22 cellular contexts compared by ENCODE assay signal in the genomic region with DNA sequence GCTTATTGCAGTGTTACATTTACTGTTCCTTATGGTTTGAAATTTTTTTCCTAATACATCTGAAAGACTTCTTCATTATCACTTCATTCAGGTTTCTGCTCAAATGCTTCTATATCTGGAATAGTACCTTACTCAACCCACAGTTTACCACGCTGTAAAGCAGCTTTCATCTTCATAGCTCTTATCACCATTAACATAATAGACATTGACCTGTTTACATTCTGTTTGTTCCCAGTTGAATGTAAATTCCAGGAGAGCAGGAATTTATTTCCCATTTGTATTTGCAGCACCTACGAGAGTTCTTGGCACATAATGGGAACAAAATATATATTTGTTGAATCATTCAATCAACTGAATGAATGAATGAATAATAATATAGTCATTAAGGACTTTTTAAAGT.
DNase-seq lines count a peak whose midpoint lies in the region; FAIRE-seq and TF ChIP-seq lines count a peak whose summit lies in the region.
"Had no signal": no experiment of that assay in that cellular context is flagged by ENCODE, and none has a peak within 500 bp of the region (broad histone marks: within the 10 kb centered on the region; RNA-seq: fewer than 3 reads in every experiment).

No MANE protein-coding gene starts in this region.

- no peak overlapping the region for H3K9ac ChIP-seq in Karpas-422 (ENCODE audit: low read length)
- H3K9ac ChIP-seq: BLaER1 had no signal

- H3K4me2 ChIP-seq in Karpas-422 (ENCODE audit: low read depth, low read length, poor library complexity, severe bottlenecking) = no peak overlapping the region
- H3K4me2 ChIP-seq: BLaER1 had no signal

- no peaks in the 10 kb centered on the region for H3K9me2 ChIP-seq in Karpas-422 (replicated peaks; ENCODE audit: insufficient read depth, low read length)

- no peak for FAIRE-seq in small intestine (lab: Jason Lieb, UNC)
- FAIRE-seq: A204.1, GM12891, GM18507, H1 had no signal

- peaks cover 28% of the 10 kb centered on the region for H3K4me1 ChIP-seq in Caco-2
- peaks cover 29% of the 10 kb centered on the region for H3K4me1 ChIP-seq in Karpas-422 (ENCODE audit: low read length)
- no peaks in the 10 kb centered on the region for H3K4me1 ChIP-seq in small intestine (ENCODE audit: control insufficient read depth in 2 of 2, insufficient read depth in 1 of 2, low read depth in 1 of 2, low read length in 1 of 2)
- H3K4me1 ChIP-seq: BLaER1 had no signal

- H3K27me3 Mint-ChIP-seq in Caco-2 (ENCODE audit: insufficient read depth, unreplicated experiment) = no peaks in the 10 kb centered on the region
- H3K27me3 Mint-ChIP-seq in endothelial cell (ENCODE audit: unreplicated experiment) = peaks cover 2% of the 10 kb centered on the region
- H3K27me3 Mint-ChIP-seq: B cell; CD4-positive, CD25-positive, alpha-beta regulatory T cell had no signal

- no peak overlapping the region for H3K4me3 ChIP-seq in Caco-2 (ENCODE audit: low read depth, low read length)
- no peak overlapping the region for H3K4me3 ChIP-seq in Karpas-422 (ENCODE audit: low read length)
- H3K4me3 ChIP-seq in small intestine (ENCODE audit: low read depth in 1 of 2, low read length in 2 of 2) = no peak overlapping the region
- H3K4me3 ChIP-seq: BLaER1 had no signal

- H4K20me1 ChIP-seq in Karpas-422 (ENCODE audit: insufficient read depth, low read depth, low read length) = no peaks in the 10 kb centered on the region
- H4K20me1 ChIP-seq: BLaER1 had no signal

- no TSS peak for BruUV-seq in Caco-2 (replicated peaks; lab: Mats Ljungman, UMichigan)

- H3K4me1 Mint-ChIP-seq in Caco-2 (ENCODE audit: low read depth, unreplicated experiment) (peaks cover 18% of the 10 kb centered on the region), endothelial cell (ENCODE audit: unreplicated experiment) (no peaks in the 10 kb centered on the region)
- H3K4me1 Mint-ChIP-seq: B cell had no signal

- WGBS in small intestine, 3 donors = 0 to 37% (median 6%) methylated on average over 2 of the region's 2 CpGs

- H3K36me3 ChIP-seq in Caco-2 (ENCODE audit: control insufficient read depth, insufficient read depth, low read length) = no peaks in the 10 kb centered on the region
- no peaks in the 10 kb centered on the region for H3K36me3 ChIP-seq in Karpas-422 (ENCODE audit: insufficient read depth, low read length)
- H3K36me3 ChIP-seq in small intestine (ENCODE audit: control insufficient read depth in 2 of 2, insufficient read depth in 2 of 2, low read length in 2 of 2) = no peaks in the 10 kb centered on the region
- H3K36me3 ChIP-seq: BLaER1 had no signal

- H2AFZ ChIP-seq in Karpas-422 (ENCODE audit: low read length) = peak overlapping the region; percentile 39; the same call in 1 of the 2 replicates

- H3K27ac ChIP-seq in Karpas-422 (ENCODE audit: low read length) = no peak overlapping the region
- H3K27ac ChIP-seq in small intestine (ENCODE audit: low read depth in 1 of 2, low read length in 1 of 2) = no peak overlapping the region
- H3K27ac ChIP-seq: 22Rv1, BLaER1, C4-2B had no signal

- no peaks in the 10 kb centered on the region for H3K27me3 ChIP-seq in Caco-2 (replicated peaks; ENCODE audit: control insufficient read depth, insufficient read depth, low read length)
- H3K27me3 ChIP-seq in Karpas-422 (ENCODE audit: low read length) = no peaks in the 10 kb centered on the region
- H3K27me3 ChIP-seq in small intestine (ENCODE audit: control insufficient read depth in 2 of 2, insufficient read depth in 2 of 2, low read length in 2 of 2) = no peaks in the 10 kb centered on the region
- H3K27me3 ChIP-seq: BLaER1 had no signal

- TF ChIP-seq CTCF in Caco-2 (IDR thresholded peaks at IDR 0.05; ENCODE audit: insufficient read depth in 1 of 2, low read depth in 1 of 2, low read length in 1 of 2, severe bottlenecking in 1 of 2, unreplicated experiment in 1 of 2) (no peak), endothelial cell (IDR thresholded peaks at IDR 0.05; ENCODE audit: unreplicated experiment) (no peak)

- H3K36me3 Mint-ChIP-seq in Caco-2 (ENCODE audit: insufficient read depth, unreplicated experiment) (no peaks in the 10 kb centered on the region), endothelial cell (ENCODE audit: low read depth, unreplicated experiment) (no peaks in the 10 kb centered on the region)
- H3K36me3 Mint-ChIP-seq: CD4-positive, CD25-positive, alpha-beta regulatory T cell; CD8-positive, alpha-beta T cell had no signal

- intact Hi-C loops in Caco-2 (cut with micrococcal nuclease; ENCODE audit: unreplicated experiment) = loop anchor here (2.0 kb wide), 1 partner anchor 120 kb away; no protein-coding TSS in a partner anchor

- no peak overlapping the region for H3K4me3 Mint-ChIP-seq in Caco-2 (ENCODE audit: unreplicated experiment)
- no peak overlapping the region for H3K4me3 Mint-ChIP-seq in endothelial cell (ENCODE audit: unreplicated experiment)
- H3K4me3 Mint-ChIP-seq: B cell; CD4-positive, CD25-positive, alpha-beta regulatory T cell; CD8-positive, alpha-beta T cell had no signal

- H3K27ac Mint-ChIP-seq in Caco-2 (ENCODE audit: unreplicated experiment) (peak overlapping the region; percentile 12), endothelial cell (ENCODE audit: unreplicated experiment) (no peak overlapping the region)
- H3K27ac Mint-ChIP-seq: B cell; CD4-positive, CD25-positive, alpha-beta regulatory T cell; CD8-positive, alpha-beta T cell had no signal

- CTCF ChIA-PET in Caco-2 (lab: Charles Lee) = no interaction called here

- H3K79me2 ChIP-seq in Karpas-422 (ENCODE audit: low read length) = no peaks in the 10 kb centered on the region

- DNase-seq in NCI-H345 (lab: John Stamatoyannopoulos, UW) = peak; percentile 1
- no peak for DNase-seq in NCI-H345 treated with DMSO at 0.1 percent for 48 hours (lab: John Stamatoyannopoulos, UW; ENCODE audit: unreplicated experiment)
- DNase-seq in Caco-2 = peak in 1 of 2 experiments; percentile 38
- no peak for DNase-seq in Karpas-422
- peak; percentile 31 for DNase-seq in small intestine
- no peak for DNase-seq in endothelial cell (ENCODE audit: low spot score)
- no peak for DNase-seq in Ammon's horn (ENCODE audit: low spot score)
- DNase-seq in HCEC 1CT = no peak
- DNase-seq: CD4-positive, CD25-positive, alpha-beta regulatory T cell; CD8-positive, alpha-beta T cell; DMS53; DMS79 treated with DMSO at 0.1 percent for 48 hours; GF-D8; H7 had no signal

- H3K9me3 Mint-ChIP-seq in Caco-2 (ENCODE audit: unreplicated experiment) = no peaks in the 10 kb centered on the region
- no peaks in the 10 kb centered on the region for H3K9me3 Mint-ChIP-seq in endothelial cell (ENCODE audit: unreplicated experiment)

- POLR2A ChIA-PET in Caco-2 (lab: Charles Lee) = no interaction called here

- H3K9me3 ChIP-seq in Caco-2 = no peaks in the 10 kb centered on the region
- H3K9me3 ChIP-seq in Karpas-422 (ENCODE audit: low read length) = no peaks in the 10 kb centered on the region
- no peaks in the 10 kb centered on the region for H3K9me3 ChIP-seq in small intestine (ENCODE audit: control insufficient read depth, low read depth)
- H3K9me3 ChIP-seq: BLaER1 had no signal

Comparison
In these comparisons a context has a peak if more than half of its experiments do, and no peak if none do; other contexts are left out.
1. DNase-seq: peak in NCI-H345 (single experiment) and small intestine (single experiment); none in NCI-H345 treated with DMSO at 0.1 percent for 48 hours (single experiment), Karpas-422 (single experiment), endothelial cell (single experiment), Ammon's horn (single experiment) and HCEC 1CT (single experiment).